Comparison of ENCODE assay signal across 1 cellular context in genomic region chr1:206435450-206435849, GRCh38.
TF ChIP-seq lines count a peak whose summit lies in the region.

No MANE protein-coding gene starts in this region.

TF ChIP-seq in IMR-90, 13 proteins besides CTCF, POLR2A, EP300 and RAD21:
- no peak for TF ChIP-seq ELK1 (IDR thresholded peaks at IDR 0.05; ENCODE audit: borderline replicate concordance, low read depth, low read length)
- TF ChIP-seq MAFK (IDR thresholded peaks at IDR 0.05; ENCODE audit: low read depth, low read length) = no peak
- TF ChIP-seq CHD1 (IDR thresholded peaks at IDR 0.05; ENCODE audit: low read depth, low read length) = no peak
- TF ChIP-seq MAZ (IDR thresholded peaks at IDR 0.05; ENCODE audit: borderline replicate concordance, low read depth, low read length) = no peak
- TF ChIP-seq USF2 (IDR thresholded peaks at IDR 0.05; ENCODE audit: low read depth, low read length) = no peak
- no peak for TF ChIP-seq MXI1 (IDR thresholded peaks at IDR 0.05; ENCODE audit: borderline replicate concordance, low read depth, low read length)
- TF ChIP-seq RCOR1 (IDR thresholded peaks at IDR 0.05; ENCODE audit: insufficient replicate concordance, low read length) = no peak
- no peak for TF ChIP-seq CEBPB (IDR thresholded peaks at IDR 0.05; ENCODE audit: low read depth, low read length)
- TF ChIP-seq NFE2L2 (IDR thresholded peaks at IDR 0.05; ENCODE audit: low read depth, low read length) = no peak
- no peak for TF ChIP-seq BHLHE40 (IDR thresholded peaks at IDR 0.05; ENCODE audit: low read depth, low read length)
- TF ChIP-seq FOS (IDR thresholded peaks at IDR 0.05; ENCODE audit: low read depth, low read length) = no peak
- TF ChIP-seq RFX5 (IDR thresholded peaks at IDR 0.05; ENCODE audit: low read depth, low read length) = no peak
- TF ChIP-seq SMC3 (IDR thresholded peaks at IDR 0.05; ENCODE audit: low read depth, low read length) = no peak
